ENCODE assay signal across 15 cellular contexts in the genomic region with DNA sequence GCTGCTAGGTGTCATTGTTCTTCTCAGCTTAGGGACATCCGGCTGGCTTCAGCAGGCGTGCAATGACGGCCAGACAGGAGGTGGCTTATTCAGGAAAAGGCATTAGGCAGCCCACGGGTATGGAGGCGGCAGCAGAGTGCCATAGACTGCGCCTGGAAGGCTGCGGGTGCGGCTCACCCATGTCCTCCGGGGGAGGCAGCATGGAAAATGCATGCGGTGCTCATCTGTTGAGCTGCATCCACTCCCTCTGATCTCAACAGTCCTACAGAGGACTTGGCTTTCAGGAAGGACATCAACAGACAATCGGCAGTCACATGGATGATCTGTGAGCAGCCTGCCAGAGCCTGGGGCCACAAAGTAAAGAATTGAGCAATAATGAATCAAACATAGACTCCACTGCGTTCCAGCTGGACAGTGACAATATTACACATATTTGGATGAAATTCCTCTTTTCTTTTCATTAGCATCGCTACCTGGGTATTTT. TPM values are rescaled to one million over a fixed set of nuclear protein-coding genes. Genes with fewer than 3 reads are reported as not detected.
DNase-seq lines count a peak whose midpoint lies in the region; ATAC-seq, FAIRE-seq and TF ChIP-seq lines count a peak whose summit lies in the region.
"Had no signal": no experiment of that assay in that cellular context is flagged by ENCODE, and none has a peak within 500 bp of the region (broad histone marks: within the 10 kb centered on the region; RNA-seq: fewer than 3 reads in every experiment).

No MANE protein-coding gene starts in this region.

- intact Hi-C loops in K562 (cut with micrococcal nuclease), result no loop called here

- no peaks in the 10 kb centered on the region for H3K36me3 Mint-ChIP-seq in activated T-cell treated with anti-CD3 and anti-CD28 coated beads, Interleukin-2, amount 50 U/mL, for 4 hours (ENCODE audit: insufficient read depth)
- no peaks in the 10 kb centered on the region for H3K36me3 Mint-ChIP-seq in T-cell
- H3K36me3 Mint-ChIP-seq: naive B cell had no signal

- no peaks in the 10 kb centered on the region for H3K9me1 ChIP-seq in K562 (ENCODE audit: control insufficient read depth, insufficient read depth, low read length)

- WGBS in K562 (ENCODE audit: insufficient coverage, low coverage, missing lambda C conversion rate), result under 1% methylated on average over 13 of the region's 13 CpGs

- H3K27ac ChIP-seq in C4-2B, result no peak overlapping the region
- H3K27ac ChIP-seq in K562 (ENCODE audit: extremely low read depth, low read depth, low read length), result no peak overlapping the region
- H3K27ac ChIP-seq: VCaP had no signal

- POLR2A ChIA-PET in K562 (lab: Yijun Ruan, JAX), result interaction anchor here (0.6 to 1.3 kb wide), 3 partner anchors 11 to 154 kb away, joined by 3 to 5 read pairs (median 4); no protein-coding TSS in a partner anchor
- POLR2A ChIA-PET in T-cell (lab: Charles Lee), result no interaction called here

- H3K27ac Mint-ChIP-seq in T-cell, result no peak overlapping the region

- TF ChIP-seq EP300 in Ishikawa (IDR thresholded peaks at IDR 0.05; ENCODE audit: borderline replicate concordance) (no peak), K562 (IDR thresholded peaks at IDR 0.05; ENCODE audit: low read length) (no peak)

- H3K9ac ChIP-seq in K562 (ENCODE audit: insufficient read depth in 1 of 2, low read depth in 2 of 2, low read length in 2 of 2), result 0 out of 4 replicates have a peak overlapping the region, but pooled peaks of 1 of the 2 experiments have one; percentile 31

- H4K20me1 ChIP-seq in K562 (replicated peaks; ENCODE audit: control insufficient read depth, insufficient read depth, low read length), result peaks cover 32% of the 10 kb centered on the region

- no peaks in the 10 kb centered on the region for H3K9me3 Mint-ChIP-seq in activated T-cell treated with anti-CD3 and anti-CD28 coated beads, Interleukin-2, amount 50 U/mL, for 4 hours
- no peaks in the 10 kb centered on the region for H3K9me3 Mint-ChIP-seq in T-cell
- H3K9me3 Mint-ChIP-seq: naive B cell had no signal

- no TSS peak for BruUV-seq in K562 (replicated peaks; lab: Mats Ljungman, UMichigan)

- H2AFZ ChIP-seq in K562 (ENCODE audit: low read depth, low read length), result no peak overlapping the region

- TF ChIP-seq CTCF in C4-2B (conservative IDR thresholded peaks at IDR 0.05), result peak; percentile 15; the same call in 1 of the 2 replicates
- TF ChIP-seq CTCF in K562 (IDR thresholded peaks at IDR 0.05 in 2 of 3, conservative IDR thresholded peaks at IDR 0.05 in 1 of 3; ENCODE audit: insufficient read depth in 2 of 3, low read depth in 1 of 3, low read length in 3 of 3), result no peak

- in situ Hi-C loops in K562 (cut with MboI), result loop anchor here (10.0 kb wide), 2 partner anchors 289 to 499 kb away; no protein-coding TSS in a partner anchor

- no peak for DNase-seq in K562 (ENCODE audit: extremely low read depth in 1 of 4, low spot score in 3 of 4)
- peak; percentile 51 for DNase-seq in medulla oblongata (ENCODE audit: extremely low spot score)
- DNase-seq in activated T-cell treated with anti-CD3 and anti-CD28 coated beads, Interleukin-2, amount 50 U/mL, for 4 hours, result no peak
- DNase-seq in SHP77 (lab: John Stamatoyannopoulos, UW), result no peak
- DNase-seq in stimulated activated CD4-positive, alpha-beta T cell treated with anti-CD3 and anti-CD28 coated beads, Interleukin-4, amount 100 ng/mL, for 24 hours, result no peak
- DNase-seq in T-cell, result no peak
- DNase-seq: activated T-cell treated with anti-CD3 and anti-CD28 coated beads, Interleukin-2, amount 50 U/mL, for 1 hour; naive B cell; NCI-H2029; stimulated activated CD4-positive, alpha-beta T cell treated with anti-CD3 and anti-CD28 coated beads, Interleukin-12 subunit alpha, Interleukin-12 subunit beta, amount 100 ng/mL, for 4 hours; stimulated activated CD8-positive, alpha-beta memory T cell treated with anti-CD3 and anti-CD28 coated beads, Interleukin-4, amount 100 ng/mL, for 48 hours had no signal

- ATAC-seq in K562 (no peak), T-cell (replicated peaks in 1 of 4) (no peak)
- ATAC-seq in activated T-cell treated with anti-CD3 and anti-CD28 coated beads, Interleukin-2, amount 50 U/mL, for 4 hours, result no peak

- TF ChIP-seq POLR2A in K562 (conservative IDR thresholded peaks at IDR 0.05), result no peak

- H3K4me3 ChIP-seq in K562, result no peak overlapping the region

- H3K4me2 ChIP-seq in K562 (ENCODE audit: insufficient read depth, low read length), result no peak overlapping the region

- no peaks in the 10 kb centered on the region for H3K79me2 ChIP-seq in K562 (ENCODE audit: control insufficient read depth, insufficient read depth, low read length)

- no peaks in the 10 kb centered on the region for H3K36me3 ChIP-seq in K562 (ENCODE audit: control insufficient read depth, insufficient read depth, low read length)

- CTCF ChIA-PET in K562 (lab: Yijun Ruan, JAX; ENCODE audit: low intra/inter-chr PET ratio), result interaction anchor here (0.5 kb wide), 1 partner anchor 16 kb away, joined by 4 read pairs; no protein-coding TSS in a partner anchor
- CTCF ChIA-PET in T-cell (lab: Charles Lee), result no interaction called here

- H3K27me3 ChIP-seq in K562 (ENCODE audit: control insufficient read depth in 2 of 2, insufficient read depth in 2 of 2, low read length in 2 of 2), result peaks cover 41 to 74% of the 10 kb centered on the region in 2 experiments

- no peaks in the 10 kb centered on the region for H3K9me3 ChIP-seq in K562 (replicated peaks; ENCODE audit: control insufficient read depth, insufficient read depth, low read depth, low read length)

- FAIRE-seq in K562 (lab: Jason Lieb, UNC), result no peak
- FAIRE-seq: D721Med had no signal

- H3K4me3 Mint-ChIP-seq in activated T-cell treated with anti-CD3 and anti-CD28 coated beads, Interleukin-2, amount 50 U/mL, for 4 hours, result no peak overlapping the region
- no peak overlapping the region for H3K4me3 Mint-ChIP-seq in T-cell

- peaks cover 0 to 6% of the 10 kb centered on the region in 2 experiments; a peak in 2 of 5 replicates for H3K4me1 ChIP-seq in K562 (replicated peaks in 1 of 2; ENCODE audit: control insufficient read depth in 2 of 2, insufficient read depth in 2 of 2, low read length in 2 of 2)

- TF ChIP-seq RAD21 in Ishikawa (IDR thresholded peaks at IDR 0.05; ENCODE audit: low read depth), result no peak
- TF ChIP-seq RAD21 in K562 (CRISPR knock-in tag; conservative IDR thresholded peaks at IDR 0.05 in 1 of 2, IDR thresholded peaks at IDR 0.05 in 1 of 2), result no peak

- peaks cover 9% of the 10 kb centered on the region for H3K4me1 Mint-ChIP-seq in activated T-cell treated with anti-CD3 and anti-CD28 coated beads, Interleukin-2, amount 50 U/mL, for 4 hours (ENCODE audit: low read depth)
- H3K4me1 Mint-ChIP-seq in T-cell, result peaks cover 15 to 28% (median 17%) of the 10 kb centered on the region in 3 donors

- H3K27me3 Mint-ChIP-seq in activated T-cell treated with anti-CD3 and anti-CD28 coated beads, Interleukin-2, amount 50 U/mL, for 4 hours (ENCODE audit: low read depth), result peaks cover 41% of the 10 kb centered on the region
- peaks cover 13 to 38% of the 10 kb centered on the region in 2 donors for H3K27me3 Mint-ChIP-seq in T-cell

TF ChIP-seq in Ishikawa, 13 proteins besides CTCF, POLR2A, EP300 and RAD21:
- TF ChIP-seq CEBPB (IDR thresholded peaks at IDR 0.05) (0 out of 2 replicates have a peak, but pooled peaks have one; percentile 10), CREB1 (IDR thresholded peaks at IDR 0.05; ENCODE audit: low read depth) (no peak)

TF ChIP-seq in K562, 482 proteins besides CTCF, POLR2A, EP300 and RAD21 (continues in another document):
- TF ChIP-seq, protein P1, sequence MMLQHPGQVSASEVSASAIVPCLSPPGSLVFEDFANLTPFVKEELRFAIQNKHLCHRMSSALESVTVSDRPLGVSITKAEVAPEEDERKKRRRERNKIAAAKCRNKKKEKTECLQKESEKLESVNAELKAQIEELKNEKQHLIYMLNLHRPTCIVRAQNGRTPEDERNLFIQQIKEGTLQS (IDR thresholded peaks at IDR 0.05), result no peak
- TF ChIP-seq, protein P1 (CRISPR knock-in tag; conservative IDR thresholded peaks at IDR 0.05), result no peak
- TF ChIP-seq ZNF766 (CRISPR knock-in tag; conservative IDR thresholded peaks at IDR 0.05) (no peak), CEBPB (tag; IDR thresholded peaks at IDR 0.05) (peak; percentile 91)
- TF ChIP-seq, protein P2, sequence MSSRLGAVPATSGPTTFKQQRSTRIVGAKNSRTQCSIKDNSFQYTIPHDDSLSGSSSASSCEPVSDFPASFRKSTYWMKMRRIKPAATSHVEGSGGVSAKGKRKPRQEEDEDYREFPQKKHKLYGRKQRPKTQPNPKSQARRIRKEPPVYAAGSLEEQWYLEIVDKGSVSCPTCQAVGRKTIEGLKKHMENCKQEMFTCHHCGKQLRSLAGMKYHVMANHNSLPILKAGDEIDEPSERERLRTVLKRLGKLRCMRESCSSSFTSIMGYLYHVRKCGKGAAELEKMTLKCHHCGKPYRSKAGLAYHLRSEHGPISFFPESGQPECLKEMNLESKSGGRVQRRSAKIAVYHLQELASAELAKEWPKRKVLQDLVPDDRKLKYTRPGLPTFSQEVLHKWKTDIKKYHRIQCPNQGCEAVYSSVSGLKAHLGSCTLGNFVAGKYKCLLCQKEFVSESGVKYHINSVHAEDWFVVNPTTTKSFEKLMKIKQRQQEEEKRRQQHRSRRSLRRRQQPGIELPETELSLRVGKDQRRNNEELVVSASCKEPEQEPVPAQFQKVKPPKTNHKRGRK (tag; IDR thresholded peaks at IDR 0.05), result no peak

RNA-seq across cellular contexts. Expression of a gene that starts 42.9 kb away (rescaled TPM):
- not detected in 2 replicates for total RNA-seq in K562 (2011; cell fraction: chromatin; rRNA removed; ENCODE audit: low replicate concordance)
- not detected in 2 replicates for total RNA-seq in K562 (2011; cell fraction: nucleolus; rRNA removed)
- not detected in 2 replicates for total RNA-seq in K562 (2011; cell fraction: nucleoplasm; rRNA removed)
- not detected in 2 replicates for total RNA-seq in K562 (2014; rRNA removed)
- not detected in 2 replicates for total RNA-seq in K562 (2014; rRNA removed; fragmentation: Illumina TruSeq; extraction: Trizol)
- not detected in 2 replicates for total RNA-seq in K562 (2015; rRNA removed; fragmentation: Illumina TruSeq; extraction: Trizol)
- not detected in 2 replicates for total RNA-seq in K562 (2021)
- polyA plus RNA-seq in K562 (2011; rRNA removed), result not detected in 2 replicates
- polyA plus RNA-seq in K562 (2011; cell fraction: cytosol; rRNA removed), result not detected in 2 replicates
- polyA plus RNA-seq in K562 (2011; cell fraction: nucleus; rRNA removed), result not detected in 2 replicates
- polyA plus RNA-seq in K562 (2012), result not detected in 2 replicates
- polyA plus RNA-seq in K562 (2014; fragmentation: Illumina TruSeq; extraction: Trizol), result not detected in 2 replicates
- polyA plus RNA-seq in K562 (2014; fragmentation: Nextera tagmentation; extraction: Ambion mirVana), result not detected
- not detected in 2 replicates for polyA plus RNA-seq in K562 (2014; rRNA removed)
- polyA minus RNA-seq in K562 (2011; rRNA and poly(A)+ RNA removed), result not detected in 2 replicates
- polyA minus RNA-seq in K562 (2011; cell fraction: cytosol; rRNA and poly(A)+ RNA removed), result not detected in 2 replicates
- polyA minus RNA-seq in K562 (2011; cell fraction: nucleus; rRNA and poly(A)+ RNA removed), result not detected in 2 replicates
- not detected for total RNA-seq in activated T-cell treated with anti-CD3 and anti-CD28 coated beads, Interleukin-2, amount 50 U/mL, for 4 hours
- under 1 TPM; 0.16 to 0.99 (median 0.82) TPM for total RNA-seq in T-cell
